15 cellular contexts compared by ENCODE assay signal in genomic region chr2:213237251-213237650, GRCh38. TPM values are rescaled to one million over a fixed set of nuclear protein-coding genes. Genes with fewer than 3 reads are reported as not detected.
DNase-seq lines count a peak whose midpoint lies in the region; ATAC-seq, FAIRE-seq and TF ChIP-seq lines count a peak whose summit lies in the region.
"Had no signal": no experiment of that assay in that cellular context is flagged by ENCODE, and none has a peak within 500 bp of the region (broad histone marks: within the 10 kb centered on the region; RNA-seq: fewer than 3 reads in every experiment).

No MANE protein-coding gene starts in this region.

- WGBS in trophoblast cell (ENCODE audit: extremely low coverage, insufficient coverage, insufficient read length): no CpG with 5 or more reads among the region's 1 CpG

- H3K4me3 Mint-ChIP-seq in activated CD8-positive, alpha-beta T cell treated with anti-CD3 and anti-CD28 coated beads for 36 hours: peak overlapping the region; percentile 28
- peak overlapping the region in 5 of 10 donors; percentile 20 to 70 (median 42) for H3K4me3 Mint-ChIP-seq in naive thymus-derived CD8-positive, alpha-beta T cell

- H2BK5ac ChIP-seq in trophoblast cell (ENCODE audit: low read depth, low read length, poor library complexity): no peak overlapping the region

- no peak overlapping the region for H2AK5ac ChIP-seq in trophoblast cell (ENCODE audit: low read length)

- no peak overlapping the region for H4K12ac ChIP-seq in trophoblast cell (ENCODE audit: low read depth, low read length)

- H3K18ac ChIP-seq in trophoblast cell (ENCODE audit: low read length): no peak overlapping the region

- H3K27ac ChIP-seq in DND-41 (ENCODE audit: low read length) (peak overlapping the region; percentile 73), trophoblast cell (ENCODE audit: low read depth, low read length) (no peak overlapping the region)

- H3K36me3 ChIP-seq in DND-41 (ENCODE audit: insufficient read depth, low read length) (no peaks in the 10 kb centered on the region), trophoblast cell (ENCODE audit: control insufficient read depth in 1 of 2, insufficient read depth in 2 of 2, low read length in 2 of 2) (no peaks in the 10 kb centered on the region)
- H3K36me3 ChIP-seq: heart right ventricle, tibial artery had no signal

- H3K9me3 Mint-ChIP-seq in activated CD8-positive, alpha-beta T cell treated with anti-CD3 and anti-CD28 coated beads for 36 hours: no peaks in the 10 kb centered on the region
- no peaks in the 10 kb centered on the region for H3K9me3 Mint-ChIP-seq in naive thymus-derived CD8-positive, alpha-beta T cell

- peaks cover 31% of the 10 kb centered on the region for H3K4me1 Mint-ChIP-seq in activated CD8-positive, alpha-beta T cell treated with anti-CD3 and anti-CD28 coated beads for 36 hours (ENCODE audit: low read depth)
- peaks cover 8 to 64% (median 43%) of the 10 kb centered on the region in 4 donors for H3K4me1 Mint-ChIP-seq in naive thymus-derived CD8-positive, alpha-beta T cell

- no peak overlapping the region for H3K4ac ChIP-seq in trophoblast cell (ENCODE audit: low read depth, low read length)

- H4K8ac ChIP-seq in trophoblast cell (ENCODE audit: low read depth, low read length): no peak overlapping the region

- peaks cover 4% of the 10 kb centered on the region for H3K79me1 ChIP-seq in trophoblast cell (ENCODE audit: low read length)

- no peak overlapping the region for H2BK120ac ChIP-seq in trophoblast cell (ENCODE audit: insufficient read depth, low read length, poor library complexity)

- H2AFZ ChIP-seq in DND-41 (ENCODE audit: low read depth, low read length) (no peak overlapping the region), trophoblast cell (ENCODE audit: insufficient read depth, low read length, poor library complexity) (no peak overlapping the region)

- H3K79me2 ChIP-seq in DND-41 (ENCODE audit: insufficient read depth, low read length) (no peaks in the 10 kb centered on the region), trophoblast cell (ENCODE audit: control insufficient read depth, insufficient read depth, low read length, poor library complexity) (no peaks in the 10 kb centered on the region)

- peaks cover 3% of the 10 kb centered on the region for H3K27me3 Mint-ChIP-seq in activated CD8-positive, alpha-beta T cell treated with anti-CD3 and anti-CD28 coated beads for 36 hours
- peaks cover 1 to 16% (median 8%) of the 10 kb centered on the region in 5 donors for H3K27me3 Mint-ChIP-seq in naive thymus-derived CD8-positive, alpha-beta T cell

- intact Hi-C loops in activated CD8-positive, alpha-beta T cell treated with anti-CD3 and anti-CD28 coated beads for 36 hours (cut with micrococcal nuclease): loop anchor here (10.0 kb wide), 1 partner anchor 222 kb away; no protein-coding TSS in a partner anchor

- H3K9ac ChIP-seq in DND-41 (ENCODE audit: low read depth, low read length) (peak overlapping the region; percentile 9; the same call in 1 of the 2 replicates), trophoblast cell (ENCODE audit: low read length) (no peak overlapping the region)

- H4K91ac ChIP-seq in trophoblast cell (ENCODE audit: low read depth, low read length): no peak overlapping the region

- H3K27me3 ChIP-seq in DND-41 (ENCODE audit: insufficient read depth, low read length, poor library complexity) (no peaks in the 10 kb centered on the region), trophoblast cell (ENCODE audit: insufficient read depth, low read length) (no peaks in the 10 kb centered on the region)
- H3K27me3 ChIP-seq: tibial artery had no signal

- H2BK12ac ChIP-seq in trophoblast cell (ENCODE audit: low read length): no peak overlapping the region

- H3K9me3 ChIP-seq in DND-41 (ENCODE audit: insufficient read depth, low read length, severe bottlenecking): no peaks in the 10 kb centered on the region
- H3K9me3 ChIP-seq in trophoblast cell (ENCODE audit: insufficient read depth, low read depth, low read length): no peaks in the 10 kb centered on the region
- H3K9me3 ChIP-seq: heart right ventricle, tibial artery had no signal

- H3K4me2 ChIP-seq in DND-41 (ENCODE audit: insufficient read depth, low read length) (no peak overlapping the region), trophoblast cell (ENCODE audit: low read length) (no peak overlapping the region)

- DNase-seq in DND-41 (no peak), GM19239 (ENCODE audit: insufficient read length, low spot score) (no peak), trophoblast cell (no peak), left lobe of liver (ENCODE audit: low spot score) (no peak)
- no peak for DNase-seq in activated CD8-positive, alpha-beta T cell treated with anti-CD3 and anti-CD28 coated beads for 36 hours
- no peak for DNase-seq in naive thymus-derived CD8-positive, alpha-beta T cell
- DNase-seq: activated CD4-positive, CD25-positive, alpha-beta regulatory T cell treated with anti-CD3 and anti-CD28 coated beads, Interleukin-2, amount 50 U/mL, for 72 hours; erythroblast; heart right ventricle; Karpas-422; left cardiac atrium; NCI-H524 treated with DMSO at 0.1 percent for 48 hours; tibial artery had no signal

- CTCF ChIA-PET in activated CD8-positive, alpha-beta T cell treated with anti-CD3 and anti-CD28 coated beads for 36 hours (lab: Charles Lee): no interaction called here

- no peak overlapping the region for H3K4me3 ChIP-seq in DND-41 (ENCODE audit: low read depth in 1 of 2, low read length in 2 of 2)
- H3K4me3 ChIP-seq in trophoblast cell (ENCODE audit: low read depth, low read length): no peak overlapping the region
- H3K4me3 ChIP-seq: heart right ventricle, tibial artery had no signal

- H3K23ac ChIP-seq in trophoblast cell (ENCODE audit: low read length): no peak overlapping the region

- H3K4me1 ChIP-seq in DND-41 (ENCODE audit: insufficient read depth, low read length) (peaks cover 87% of the 10 kb centered on the region), trophoblast cell (ENCODE audit: control insufficient read depth in 1 of 2, insufficient read depth in 2 of 2, low read length in 2 of 2) (peaks cover 0 to 1% of the 10 kb centered on the region in 2 experiments)

- no peak overlapping the region for H3K14ac ChIP-seq in trophoblast cell (ENCODE audit: low read length)

- POLR2A ChIA-PET in activated CD8-positive, alpha-beta T cell treated with anti-CD3 and anti-CD28 coated beads for 36 hours (lab: Charles Lee): no interaction called here
- POLR2A ChIA-PET in naive thymus-derived CD8-positive, alpha-beta T cell (lab: Charles Lee): no interaction called here

- no peaks in the 10 kb centered on the region for H4K20me1 ChIP-seq in DND-41 (ENCODE audit: insufficient read depth, low read length)

- ATAC-seq in DND-41 (ENCODE audit: insufficient read depth, low read depth) (no peak), GM21717 (IDR thresholded peaks at IDR 0.05; ENCODE audit: unreplicated experiment) (no peak), left lobe of liver (no peak)
- no peak for ATAC-seq in activated CD8-positive, alpha-beta T cell treated with anti-CD3 and anti-CD28 coated beads for 36 hours
- ATAC-seq in naive thymus-derived CD8-positive, alpha-beta T cell: no peak
- ATAC-seq: heart right ventricle, left cardiac atrium had no signal

- TF ChIP-seq CTCF in DND-41 (IDR thresholded peaks at IDR 0.05; ENCODE audit: borderline replicate concordance, extremely low read depth, low read length, poor library complexity, severe bottlenecking): no peak
- TF ChIP-seq CTCF in activated CD8-positive, alpha-beta T cell treated with anti-CD3 and anti-CD28 coated beads for 36 hours (IDR thresholded peaks at IDR 0.05): no peak

- FAIRE-seq in GM19239 (lab: Jason Lieb, UNC): peak; percentile 77
- FAIRE-seq: RCC 7860 had no signal

- peaks cover 2% of the 10 kb centered on the region for H3K36me3 Mint-ChIP-seq in activated CD8-positive, alpha-beta T cell treated with anti-CD3 and anti-CD28 coated beads for 36 hours (ENCODE audit: low read depth)
- H3K36me3 Mint-ChIP-seq in naive thymus-derived CD8-positive, alpha-beta T cell: no peaks in the 10 kb centered on the region

- peak overlapping the region; percentile 79 for H3K27ac Mint-ChIP-seq in activated CD8-positive, alpha-beta T cell treated with anti-CD3 and anti-CD28 coated beads for 36 hours
- peak overlapping the region in 6 of 10 donors; percentile 16 to 86 (median 64) for H3K27ac Mint-ChIP-seq in naive thymus-derived CD8-positive, alpha-beta T cell

RNA-seq across cellular contexts. Expression of gene SPAG16, which starts 47.0 kb away (rescaled TPM):
- total RNA-seq in activated CD8-positive, alpha-beta T cell treated with anti-CD3 and anti-CD28 coated beads for 36 hours: 10 to 100 TPM in 1 of 2 experiments, 1 to 10 TPM in 1; 9.4 to 11.7 TPM
- total RNA-seq in naive thymus-derived CD8-positive, alpha-beta T cell: 1 to 10 TPM; 8.0 to 8.3 TPM
- 10 to 100 TPM; 15.1 to 20.3 (median 17.7) TPM for polyA plus RNA-seq in naive thymus-derived CD8-positive, alpha-beta T cell
- polyA plus RNA-seq in trophoblast cell (2013): 35.1 and 37.3 TPM in 2 replicates
- 8.2 TPM for total RNA-seq in left lobe of liver
